16 cellular contexts compared by ENCODE assay signal in the genomic region with DNA sequence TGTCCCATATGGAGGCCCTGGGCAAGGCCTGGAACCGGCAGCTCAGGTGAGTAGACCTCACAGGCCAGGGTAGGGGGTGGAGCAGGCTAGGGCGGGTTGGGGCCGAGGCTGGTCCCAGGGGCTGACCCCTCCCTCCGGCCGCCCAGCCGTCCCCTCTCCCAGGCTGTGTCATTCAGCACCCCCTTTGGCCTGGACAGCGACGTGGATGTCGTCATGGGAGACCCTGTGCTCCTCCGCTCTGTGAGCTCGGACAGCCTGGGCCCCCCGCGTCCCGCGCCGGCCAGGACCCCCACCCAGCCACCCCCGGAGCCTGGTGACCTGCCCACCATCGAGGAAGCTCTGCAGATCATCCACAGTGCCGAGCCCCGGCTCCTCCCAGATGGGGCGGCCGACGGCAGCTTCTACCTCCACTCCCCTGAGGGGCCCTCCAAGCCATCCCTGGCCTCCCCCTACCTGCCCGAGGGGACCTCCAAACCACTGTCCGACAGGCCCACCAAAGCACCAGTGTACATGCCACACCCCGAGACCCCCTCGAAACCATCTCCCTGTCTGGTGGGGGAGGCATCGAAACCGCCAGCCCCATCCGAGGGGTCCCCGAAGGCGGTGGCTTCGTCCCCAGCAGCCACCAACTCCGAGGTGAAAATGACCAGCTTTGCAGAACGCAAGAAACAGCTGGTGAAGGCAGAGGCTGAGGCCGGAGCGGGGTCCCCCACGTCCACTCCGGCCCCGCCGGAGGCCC. TPM values are rescaled to one million over a fixed set of nuclear protein-coding genes. Genes with fewer than 3 reads are reported as not detected.
"Had no signal": no experiment of that assay in that cellular context is flagged by ENCODE, and none has a peak within 500 bp of the region (broad histone marks: within the 10 kb centered on the region; RNA-seq: fewer than 3 reads in every experiment).

No MANE protein-coding gene starts in this region.

- ATAC-seq: activated CD8-positive, alpha-beta memory T cell treated with anti-CD3 and anti-CD28 coated beads, Interleukin-2, amount 10 ng/mL, durations not matched to agents 7 days and 5 days; naive thymus-derived CD8-positive, alpha-beta T cell; stimulated activated naive B cell treated with anti-CD40 and anti-IgM and Interleukin-4, amounts not matched to agents 10 μg/mL and 1 μg/mL and 100 μg/mL, for 72 hours had no signal

- H3K36me3 ChIP-seq: left ventricle myocardium inferior, neutrophil had no signal

- H3K9me3 ChIP-seq: left ventricle myocardium inferior, neutrophil, thyroid gland had no signal

- H3K36me3 Mint-ChIP-seq: activated CD4-positive, alpha-beta memory T cell treated with anti-CD3 and anti-CD28 coated beads for 36 hours; activated CD8-positive, alpha-beta memory T cell treated with anti-CD3 and anti-CD28 coated beads, Interleukin-2, amount 10 ng/mL, durations not matched to agents 7 days and 5 days; naive thymus-derived CD8-positive, alpha-beta T cell had no signal

- H3K9me3 Mint-ChIP-seq: activated CD4-positive, alpha-beta memory T cell treated with anti-CD3 and anti-CD28 coated beads for 36 hours; naive thymus-derived CD8-positive, alpha-beta T cell; stimulated activated naive B cell treated with anti-CD40 and anti-IgM and Interleukin-4, amounts not matched to agents 10 μg/mL and 1 μg/mL and 100 μg/mL, for 72 hours had no signal

- H3K4me1 ChIP-seq: left ventricle myocardium inferior had no signal

- H3K27ac Mint-ChIP-seq: activated CD4-positive, alpha-beta memory T cell treated with anti-CD3 and anti-CD28 coated beads for 36 hours; activated CD8-positive, alpha-beta memory T cell treated with anti-CD3 and anti-CD28 coated beads, Interleukin-2, amount 10 ng/mL, durations not matched to agents 7 days and 5 days; naive thymus-derived CD8-positive, alpha-beta T cell; stimulated activated naive B cell treated with anti-CD40 and anti-IgM and Interleukin-4, amounts not matched to agents 10 μg/mL and 1 μg/mL and 100 μg/mL, for 72 hours had no signal

- H3K4me1 Mint-ChIP-seq: activated CD8-positive, alpha-beta memory T cell treated with anti-CD3 and anti-CD28 coated beads, Interleukin-2, amount 10 ng/mL, durations not matched to agents 7 days and 5 days had no signal

- H3K4me3 ChIP-seq: left ventricle myocardium inferior, thyroid gland had no signal

- H3K27me3 Mint-ChIP-seq: activated CD4-positive, alpha-beta memory T cell treated with anti-CD3 and anti-CD28 coated beads for 36 hours; activated CD8-positive, alpha-beta memory T cell treated with anti-CD3 and anti-CD28 coated beads, Interleukin-2, amount 10 ng/mL, durations not matched to agents 7 days and 5 days; naive thymus-derived CD8-positive, alpha-beta T cell had no signal

- H3K27ac ChIP-seq: left ventricle myocardium inferior, neutrophil, thyroid gland had no signal

- H3K27me3 ChIP-seq: neutrophil, thyroid gland had no signal

- H3K4me3 Mint-ChIP-seq: activated CD4-positive, alpha-beta memory T cell treated with anti-CD3 and anti-CD28 coated beads for 36 hours; activated CD8-positive, alpha-beta memory T cell treated with anti-CD3 and anti-CD28 coated beads, Interleukin-2, amount 10 ng/mL, durations not matched to agents 7 days and 5 days; naive thymus-derived CD8-positive, alpha-beta T cell; stimulated activated naive B cell treated with anti-CD40 and anti-IgM and Interleukin-4, amounts not matched to agents 10 μg/mL and 1 μg/mL and 100 μg/mL, for 72 hours had no signal

- DNase-seq: activated CD4-positive, alpha-beta memory T cell treated with anti-CD3 and anti-CD28 coated beads for 36 hours; activated CD4-positive, CD25-positive, alpha-beta regulatory T cell treated with anti-CD3 and anti-CD28 coated beads, Interleukin-2, amount 50 U/mL, for 72 hours; activated CD8-positive, alpha-beta memory T cell treated with anti-CD3 and anti-CD28 coated beads, Interleukin-2, amount 10 ng/mL, durations not matched to agents 7 days and 5 days; activated effector memory CD4-positive, alpha-beta T cell treated with Interleukin-2 at 50 U/mL for 16 hours; activated naive CD4-positive, alpha-beta T cell treated with anti-CD3 and anti-CD28 coated beads, Interleukin-2, amount 50 U/mL, for 16 hours; activated T-cell treated with anti-CD3 and anti-CD28 coated beads, Interleukin-2, amount 50 U/mL, for 1 hour; erythroblast; left ventricle myocardium inferior; mesenchymal stem cell; naive thymus-derived CD8-positive, alpha-beta T cell; stimulated activated CD4-positive, alpha-beta T cell treated with anti-CD3 and anti-CD28 coated beads, Interleukin-2, amount 100 ng/mL, for 48 hours; stimulated activated naive B cell treated with anti-CD40 and anti-IgM and Interleukin-4, amounts not matched to agents 10 μg/mL and 1 μg/mL and 100 μg/mL, for 72 hours; thyroid gland had no signal

RNA-seq across cellular contexts. Expression of gene CAMSAP3, which starts 16.0 kb away (rescaled TPM):
- total RNA-seq: dermis microvascular lymphatic vessel endothelial cell, skeletal muscle tissue had no signal

RNA-seq across cellular contexts. Expression of gene PCP2, which starts 21.8 kb away (rescaled TPM):
- total RNA-seq: dermis microvascular lymphatic vessel endothelial cell, skeletal muscle tissue had no signal
